22 cellular contexts compared by ENCODE assay signal in the genomic region with DNA sequence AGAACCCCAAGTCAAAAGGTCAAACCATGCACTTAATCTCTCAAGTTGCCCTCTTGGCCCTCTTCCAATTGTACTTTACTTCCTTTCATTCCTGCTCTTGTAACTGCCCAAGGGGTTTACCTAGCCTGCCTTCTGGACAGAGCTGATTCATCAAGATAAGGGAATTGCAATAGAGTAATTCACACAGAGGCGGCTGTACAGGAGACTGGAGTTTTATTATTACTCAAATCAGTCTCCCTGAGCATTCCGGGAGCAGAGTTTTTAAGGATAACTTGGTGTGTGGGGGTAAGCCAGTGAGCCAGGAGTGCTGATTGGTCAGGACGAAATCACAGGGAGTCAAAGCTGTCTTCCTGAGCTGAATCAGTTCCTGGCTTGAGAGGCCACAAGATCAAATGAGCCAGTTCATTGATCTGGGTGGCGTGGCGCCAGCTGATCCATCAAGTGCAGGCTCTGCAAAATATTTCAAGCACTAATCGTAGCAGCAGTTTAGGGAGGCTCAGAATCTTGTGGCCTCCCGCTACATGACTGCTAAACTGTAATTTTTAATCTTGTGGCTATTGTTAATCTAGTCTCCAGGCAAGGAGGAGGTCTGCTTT.
DNase-seq lines count a peak whose midpoint lies in the region; ATAC-seq and TF ChIP-seq lines count a peak whose summit lies in the region.
"Had no signal": no experiment of that assay in that cellular context is flagged by ENCODE, and none has a peak within 500 bp of the region (broad histone marks: within the 10 kb centered on the region; RNA-seq: fewer than 3 reads in every experiment).

No MANE protein-coding gene starts in this region.

- no peak overlapping the region for H3K27ac ChIP-seq in brain microvascular endothelial cell
- H3K27ac ChIP-seq: left lung, psoas muscle, uterus, WERI-Rb-1 had no signal

- ATAC-seq in HG02938 (IDR thresholded peaks at IDR 0.05; ENCODE audit: unreplicated experiment): no peak
- ATAC-seq: activated CD8-positive, alpha-beta memory T cell treated with anti-CD3 and anti-CD28 coated beads, Interleukin-2, amount 10 ng/mL, durations not matched to agents 7 days and 5 days; left lung; psoas muscle had no signal

- no peaks in the 10 kb centered on the region for H3K36me3 ChIP-seq in brain microvascular endothelial cell (replicated peaks)
- H3K36me3 ChIP-seq: left lung, uterus, WERI-Rb-1 had no signal

- H3K27me3 ChIP-seq in brain microvascular endothelial cell (replicated peaks): no peaks in the 10 kb centered on the region
- H3K27me3 ChIP-seq: left lung, uterus had no signal

- peak; percentile 53 for DNase-seq in DMS 273 (lab: John Stamatoyannopoulos, UW; ENCODE audit: unreplicated experiment)
- peak; percentile 26 for DNase-seq in HK-2 (ENCODE audit: unreplicated experiment)
- DNase-seq in brain microvascular endothelial cell: peak; percentile 16
- DNase-seq in mucosa of gallbladder (ENCODE audit: low spot score): peak; percentile 69
- DNase-seq in globus pallidus (ENCODE audit: low spot score): no peak
- DNase-seq in NCI-H82 treated with DMSO at 0.1 percent for 48 hours (lab: John Stamatoyannopoulos, UW; ENCODE audit: unreplicated experiment): no peak
- DNase-seq: activated CD4-positive, alpha-beta T cell treated with anti-CD3 and anti-CD28 coated beads, Interleukin-2, amount 10 ng/mL, durations not matched to agents 24 days and 14 days; activated CD8-positive, alpha-beta memory T cell treated with anti-CD3 and anti-CD28 coated beads, Interleukin-2, amount 10 ng/mL, durations not matched to agents 7 days and 5 days; activated naive CD4-positive, alpha-beta T cell; activated T-cell treated with anti-CD3 and anti-CD28 coated beads, Interleukin-2, amount 50 U/mL, for 48 hours; effector CD4-positive, alpha-beta T cell; foreskin fibroblast; left lung; NCI-H1694 treated with DMSO at 0.1 percent for 48 hours; NCI-H526 treated with DMSO at 0.1 percent for 48 hours; psoas muscle; SHP77; stimulated activated naive CD4-positive, alpha-beta T cell treated with Interleukin-2 at 50 U/mL for 16 hours; T-helper 9 cell; uterus; WERI-Rb-1 had no signal

- in situ Hi-C loops in brain microvascular endothelial cell (cut with HindIII; ENCODE audit: low pct_ligation_motif_present, low sequenced_read_pairs): no loop called here

- no peak overlapping the region for H3K4me3 ChIP-seq in brain microvascular endothelial cell (ENCODE audit: low read depth, low read length)
- H3K4me3 ChIP-seq: left lung, psoas muscle, uterus had no signal

- TF ChIP-seq CTCF in brain microvascular endothelial cell (IDR thresholded peaks at IDR 0.05; ENCODE audit: low read depth, low read length, missing control alignments): no peak

Comparison
In these comparisons a context has a peak if more than half of its experiments do, and no peak if none do; other contexts are left out.
1. DNase-seq: peak in DMS 273 (single experiment), HK-2 (single experiment), brain microvascular endothelial cell (single experiment) and mucosa of gallbladder (single experiment); none in globus pallidus (single experiment) and NCI-H82 treated with DMSO at 0.1 percent for 48 hours (single experiment).